ENCODE assay signal across 35 cellular contexts in genomic region chr14:71783101-71783500, GRCh38.
"Had no signal": no experiment of that assay in that cellular context is flagged by ENCODE, and none has a peak within 500 bp of the region (broad histone marks: within the 10 kb centered on the region; RNA-seq: fewer than 3 reads in every experiment).

No MANE protein-coding gene starts in this region.

- H3K4me1 Mint-ChIP-seq: activated CD8-positive, alpha-beta memory T cell treated with anti-CD3 and anti-CD28 coated beads, Interleukin-2, amount 10 ng/mL, durations not matched to agents 7 days and 5 days; activated naive CD4-positive, alpha-beta T cell treated with anti-CD3 and anti-CD28 coated beads, Interleukin-2, amount 50 U/mL, for 24 hours; activated naive CD8-positive, alpha-beta T cell treated with anti-CD3 and anti-CD28 coated beads, Interleukin-2, amount 10 ng/mL, durations not matched to agents 7 days and 5 days; activated T-helper 17 cell treated with anti-CD3 and anti-CD28 coated beads, Interleukin-2, amount 50 U/mL, for 72 hours; central memory CD8-positive, alpha-beta T cell had no signal

- H3K9me3 Mint-ChIP-seq: activated CD4-positive, alpha-beta memory T cell treated with anti-CD3 and anti-CD28 coated beads, Interleukin-2, amount 10 ng/mL, durations not matched to agents 7 days and 5 days; activated naive CD4-positive, alpha-beta T cell treated with anti-CD3 and anti-CD28 coated beads, Interleukin-2, amount 50 U/mL, for 24 hours; central memory CD8-positive, alpha-beta T cell had no signal

- H3K27me3 ChIP-seq: ascending aorta, cardiac muscle cell, MG63 had no signal

- H3K4me3 Mint-ChIP-seq: activated CD4-positive, alpha-beta memory T cell treated with anti-CD3 and anti-CD28 coated beads, Interleukin-2, amount 10 ng/mL, durations not matched to agents 7 days and 5 days; activated CD8-positive, alpha-beta memory T cell treated with anti-CD3 and anti-CD28 coated beads, Interleukin-2, amount 10 ng/mL, durations not matched to agents 7 days and 5 days; activated naive CD4-positive, alpha-beta T cell treated with anti-CD3 and anti-CD28 coated beads, Interleukin-2, amount 50 U/mL, for 24 hours; activated naive CD8-positive, alpha-beta T cell treated with anti-CD3 and anti-CD28 coated beads, Interleukin-2, amount 10 ng/mL, durations not matched to agents 7 days and 5 days; activated T-helper 17 cell treated with anti-CD3 and anti-CD28 coated beads, Interleukin-2, amount 50 U/mL, for 72 hours; central memory CD8-positive, alpha-beta T cell had no signal

- H3K4me3 ChIP-seq: ascending aorta, cardiac muscle cell, MG63 had no signal

- DNase-seq: activated CD4-positive, alpha-beta memory T cell treated with anti-CD3 and anti-CD28 coated beads, Interleukin-2, amount 10 ng/mL, durations not matched to agents 7 days and 5 days; activated CD4-positive, alpha-beta T cell treated with anti-CD3 and anti-CD28 coated beads for 1 hour; activated CD4-positive, alpha-beta T cell treated with anti-CD3 and anti-CD28 coated beads for 48 hours; activated CD4-positive, CD25-positive, alpha-beta regulatory T cell; activated CD8-positive, alpha-beta memory T cell treated with anti-CD3 and anti-CD28 coated beads for 24 hours; activated CD8-positive, alpha-beta memory T cell treated with anti-CD3 and anti-CD28 coated beads, Interleukin-2, amount 10 ng/mL, durations not matched to agents 7 days and 5 days; activated CD8-positive, alpha-beta memory T cell treated with anti-CD3 and anti-CD28 coated beads, Interleukin-2, amount 50 U/mL, for 48 hours; activated effector memory CD4-positive, alpha-beta T cell treated with anti-CD3 and anti-CD28 coated beads, Interleukin-2, amount 50 U/mL, for 16 hours; activated naive CD4-positive, alpha-beta T cell treated with Interleukin-2 at 50 U/mL for 16 hours; activated naive CD8-positive, alpha-beta T cell treated with anti-CD3 and anti-CD28 coated beads, Interleukin-2, amount 10 ng/mL, durations not matched to agents 7 days and 5 days; activated T-cell treated with anti-CD3 and anti-CD28 coated beads, Interleukin-2, amount 50 U/mL, for 48 hours; amygdala; Kasumi-1; KG1; NCI-H1092 treated with DMSO at 0.1 percent for 48 hours; NCI-H1417; NCI-H146; NCI-H187 treated with DMSO at 0.1 percent for 48 hours; NCI-H2081; NCI-H2171; NCI-H510A treated with DMSO at 0.1 percent for 48 hours; NCI-H82; NK-92 treated with Interleukin-12 subunit alpha and Interleukin-12 subunit beta, amount 100 ng/mL, for 24 hours; OCI-M1; Right ventricle myocardium superior; SW 1271; T-helper 1 cell; T1000; WERI-Rb-1 had no signal

- H3K27ac Mint-ChIP-seq: activated CD4-positive, alpha-beta memory T cell treated with anti-CD3 and anti-CD28 coated beads, Interleukin-2, amount 10 ng/mL, durations not matched to agents 7 days and 5 days; activated CD8-positive, alpha-beta memory T cell treated with anti-CD3 and anti-CD28 coated beads, Interleukin-2, amount 10 ng/mL, durations not matched to agents 7 days and 5 days; activated naive CD4-positive, alpha-beta T cell treated with anti-CD3 and anti-CD28 coated beads, Interleukin-2, amount 50 U/mL, for 24 hours; activated naive CD8-positive, alpha-beta T cell treated with anti-CD3 and anti-CD28 coated beads, Interleukin-2, amount 10 ng/mL, durations not matched to agents 7 days and 5 days; activated T-helper 17 cell treated with anti-CD3 and anti-CD28 coated beads, Interleukin-2, amount 50 U/mL, for 72 hours had no signal

- H3K27ac ChIP-seq: ascending aorta, cardiac muscle cell, WERI-Rb-1 had no signal

- H3K36me3 Mint-ChIP-seq: activated CD8-positive, alpha-beta memory T cell treated with anti-CD3 and anti-CD28 coated beads, Interleukin-2, amount 10 ng/mL, durations not matched to agents 7 days and 5 days; activated naive CD4-positive, alpha-beta T cell treated with anti-CD3 and anti-CD28 coated beads, Interleukin-2, amount 50 U/mL, for 24 hours; activated naive CD8-positive, alpha-beta T cell treated with anti-CD3 and anti-CD28 coated beads, Interleukin-2, amount 10 ng/mL, durations not matched to agents 7 days and 5 days had no signal

- H3K36me3 ChIP-seq: ascending aorta, cardiac muscle cell, MG63, WERI-Rb-1 had no signal

- H3K4me1 ChIP-seq: ascending aorta had no signal

- H3K9me3 ChIP-seq: ascending aorta, MG63 had no signal
